ENCODE assay signal across 1 cellular context in genomic region chr20:38445901-38446425, GRCh38.
TF ChIP-seq lines count a peak whose summit lies in the region.

No MANE protein-coding gene starts in this region.

TF ChIP-seq in SK-N-SH treated with all-trans-retinoic acid at 6 μM for 48 hours, 23 proteins besides CTCF, POLR2A, EP300 and RAD21 (continued from another document):
- TF ChIP-seq PATZ1 (CRISPR knock-in tag; IDR thresholded peaks at IDR 0.05; ENCODE audit: borderline replicate concordance) (no peak), RARB (CRISPR knock-in tag; IDR thresholded peaks at IDR 0.05) (no peak), ESRRG (CRISPR knock-in tag; IDR thresholded peaks at IDR 0.05) (no peak), TCF4 (CRISPR knock-in tag; IDR thresholded peaks at IDR 0.05; ENCODE audit: borderline replicate concordance) (no peak), ZFP30 (CRISPR knock-in tag; IDR thresholded peaks at IDR 0.05) (no peak), CSDC2 (CRISPR knock-in tag; IDR thresholded peaks at IDR 0.05) (no peak), PPARA (CRISPR knock-in tag; IDR thresholded peaks at IDR 0.05; ENCODE audit: borderline replicate concordance) (no peak), CSRNP3 (CRISPR knock-in tag; IDR thresholded peaks at IDR 0.05) (no peak)
- TF ChIP-seq, protein P1, sequence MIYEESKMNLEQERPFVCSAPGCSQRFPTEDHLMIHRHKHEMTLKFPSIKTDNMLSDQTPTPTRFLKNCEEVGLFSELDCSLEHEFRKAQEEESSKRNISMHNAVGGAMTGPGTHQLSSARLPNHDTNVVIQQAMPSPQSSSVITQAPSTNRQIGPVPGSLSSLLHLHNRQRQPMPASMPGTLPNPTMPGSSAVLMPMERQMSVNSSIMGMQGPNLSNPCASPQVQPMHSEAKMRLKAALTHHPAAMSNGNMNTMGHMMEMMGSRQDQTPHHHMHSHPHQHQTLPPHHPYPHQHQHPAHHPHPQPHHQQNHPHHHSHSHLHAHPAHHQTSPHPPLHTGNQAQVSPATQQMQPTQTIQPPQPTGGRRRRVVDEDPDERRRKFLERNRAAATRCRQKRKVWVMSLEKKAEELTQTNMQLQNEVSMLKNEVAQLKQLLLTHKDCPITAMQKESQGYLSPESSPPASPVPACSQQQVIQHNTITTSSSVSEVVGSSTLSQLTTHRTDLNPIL (CRISPR knock-in tag; IDR thresholded peaks at IDR 0.05; ENCODE audit: low read depth): no peak
TF ChIP-seq in SK-N-SH treated with all-trans-retinoic acid at 6 μM for 48 hours: peak in this region for 0.
